In genomic region chr6:53811082-53811481, GRCh38 we compare ENCODE assay signal across 1 cellular context.
TF ChIP-seq lines count a peak whose summit lies in the region.

No MANE protein-coding gene starts in this region.

TF ChIP-seq in GM12878, 131 proteins besides CTCF, POLR2A, EP300 and RAD21 (continued from another document):
- TF ChIP-seq MEF2B (IDR thresholded peaks at IDR 0.05; ENCODE audit: partially characterized antibody, poor library complexity, severe bottlenecking) = peak; percentile 26
- TF ChIP-seq HCFC1 (IDR thresholded peaks at IDR 0.05; ENCODE audit: low read length) = no peak
- TF ChIP-seq PML (IDR thresholded peaks at IDR 0.05; ENCODE audit: low read length) = no peak
- peak; percentile 49 to 64; a peak in 3 of 4 replicates for TF ChIP-seq IKZF2 (IDR thresholded peaks at IDR 0.05)
